In the genomic region with DNA sequence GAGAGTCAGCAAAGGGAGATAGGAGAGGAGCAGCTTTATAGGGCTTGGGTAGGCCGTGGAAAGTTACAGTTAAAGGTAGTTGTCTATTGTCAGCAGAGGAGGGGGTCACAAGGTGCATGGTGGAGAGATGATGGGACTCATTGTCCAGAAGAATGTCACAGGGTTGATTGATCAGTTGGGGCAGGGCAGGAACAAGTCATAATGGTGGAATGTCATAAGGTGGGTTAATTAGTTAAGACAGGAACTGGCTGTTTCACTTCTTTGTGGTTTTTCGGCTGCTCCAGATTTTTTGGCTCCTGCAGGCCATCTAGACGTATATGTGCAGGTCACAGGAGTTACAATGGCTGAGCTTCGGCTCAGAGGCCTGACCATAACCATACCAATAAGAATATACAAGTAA, we compare ENCODE assay signal across 4 cellular contexts. TPM values are rescaled to one million over a fixed set of nuclear protein-coding genes. Genes with fewer than 3 reads are reported as not detected.
"Had no signal": no experiment of that assay in that cellular context is flagged by ENCODE, and none has a peak within 500 bp of the region (broad histone marks: within the 10 kb centered on the region; RNA-seq: fewer than 3 reads in every experiment).

No MANE protein-coding gene starts in this region.

RNA-seq across cellular contexts. Expression of a gene that starts 11.6 kb away (rescaled TPM):
- total RNA-seq: NCI-H460, Peyer's patch, SK-MEL-5 had no signal
- polyA plus RNA-seq: SK-N-SH had no signal

RNA-seq across cellular contexts. Expression of a gene that starts 21.1 kb away (rescaled TPM):
- total RNA-seq: NCI-H460, Peyer's patch, SK-MEL-5 had no signal
- polyA plus RNA-seq: SK-N-SH had no signal
